In genomic region chr6:27157461-27158315, GRCh38 we compare ENCODE assay signal across 8 cellular contexts.
DNase-seq lines count a peak whose midpoint lies in the region; ATAC-seq and TF ChIP-seq lines count a peak whose summit lies in the region.

No MANE protein-coding gene starts in this region.

- peak overlapping the region; percentile 65 for H3K4me3 ChIP-seq in HEK293 (ENCODE audit: low read depth, low read length)

- CTCF ChIA-PET in HEK293 (lab: Yijun Ruan, JAX) = interaction anchor here (0.6 to 1.0 kb wide), 8 partner anchors 29 to 1544 kb away, joined by 3 to 4 read pairs (median 3); no protein-coding TSS in a partner anchor
- CTCF ChIA-PET in activated CD4-positive, alpha-beta T cell treated with anti-CD3 and anti-CD28 coated beads, Interleukin-2, amount 10 ng/mL, durations not matched to agents 7 days and 5 days (lab: Charles Lee) = interaction anchor here (0.6 to 1.0 kb wide), 4 partner anchors 30 to 632 kb away, joined by 3 to 5 read pairs (median 4); partner anchors contain the start of gene ZNF391

- no peaks in the 10 kb centered on the region for H3K9me3 Mint-ChIP-seq in activated CD4-positive, alpha-beta T cell treated with anti-CD3 and anti-CD28 coated beads, Interleukin-2, amount 10 ng/mL, durations not matched to agents 7 days and 5 days
- no peaks in the 10 kb centered on the region for H3K9me3 Mint-ChIP-seq in dendritic cell treated with granulocyte-macrophage colony-stimulating factor and Interleukin-4, amounts not matched to agents 40 ng/mL and 50 ng/mL, for 4 days

- H3K4me1 ChIP-seq in HEK293 (ENCODE audit: control insufficient read depth, insufficient read depth, low read length) = no peaks in the 10 kb centered on the region

- peak; percentile 55 for TF ChIP-seq CTCF in HEK293 (tag by site-specific recombination; IDR thresholded peaks at IDR 0.05)

- peak overlapping the region; percentile 90 for H3K27ac Mint-ChIP-seq in activated CD4-positive, alpha-beta T cell treated with anti-CD3 and anti-CD28 coated beads, Interleukin-2, amount 10 ng/mL, durations not matched to agents 7 days and 5 days
- H3K27ac Mint-ChIP-seq in dendritic cell treated with granulocyte-macrophage colony-stimulating factor and Interleukin-4, amounts not matched to agents 40 ng/mL and 50 ng/mL, for 4 days = peak overlapping the region; percentile 58

- peak overlapping the region; percentile 68 for H3K4me3 Mint-ChIP-seq in activated CD4-positive, alpha-beta T cell treated with anti-CD3 and anti-CD28 coated beads, Interleukin-2, amount 10 ng/mL, durations not matched to agents 7 days and 5 days
- H3K4me3 Mint-ChIP-seq in dendritic cell treated with granulocyte-macrophage colony-stimulating factor and Interleukin-4, amounts not matched to agents 40 ng/mL and 50 ng/mL, for 4 days = peak overlapping the region; percentile 69

- intact Hi-C loops in dendritic cell treated with granulocyte-macrophage colony-stimulating factor and Interleukin-4, amounts not matched to agents 40 ng/mL and 50 ng/mL, for 4 days (cut with micrococcal nuclease) = loop anchor here (1.0 kb wide), 1 partner anchor 30 kb away; no protein-coding TSS in a partner anchor

- H3K27ac ChIP-seq in HEK293 (ENCODE audit: extremely low read depth, low read depth, low read length) = no peak overlapping the region; the same call in 1 of the 2 replicates

- no peaks in the 10 kb centered on the region for H3K36me3 ChIP-seq in HEK293 (ENCODE audit: control insufficient read depth in 2 of 2, insufficient read depth in 1 of 2, low read length in 2 of 2)

- H3K4me1 Mint-ChIP-seq in activated CD4-positive, alpha-beta T cell treated with anti-CD3 and anti-CD28 coated beads, Interleukin-2, amount 10 ng/mL, durations not matched to agents 7 days and 5 days = peaks cover 54% of the 10 kb centered on the region
- H3K4me1 Mint-ChIP-seq in dendritic cell treated with granulocyte-macrophage colony-stimulating factor and Interleukin-4, amounts not matched to agents 40 ng/mL and 50 ng/mL, for 4 days (ENCODE audit: low read depth) = peaks cover 19% of the 10 kb centered on the region

- H3K9me3 ChIP-seq in HEK293 (ENCODE audit: control insufficient read depth, insufficient read depth, low read depth, low read length) = no peaks in the 10 kb centered on the region

- no peaks in the 10 kb centered on the region for H3K27me3 Mint-ChIP-seq in activated CD4-positive, alpha-beta T cell treated with anti-CD3 and anti-CD28 coated beads, Interleukin-2, amount 10 ng/mL, durations not matched to agents 7 days and 5 days
- H3K27me3 Mint-ChIP-seq in dendritic cell treated with granulocyte-macrophage colony-stimulating factor and Interleukin-4, amounts not matched to agents 40 ng/mL and 50 ng/mL, for 4 days = peaks cover 19% of the 10 kb centered on the region

- ATAC-seq in GM19397 (IDR thresholded peaks at IDR 0.05; ENCODE audit: unreplicated experiment) = no peak

- POLR2A ChIA-PET in HEK293 (lab: Yijun Ruan, JAX) = interaction anchor here (3.2 kb wide), 1 partner anchor 11 kb away, joined by 30 read pairs; a partner anchor contains a TSS
- POLR2A ChIA-PET in activated CD4-positive, alpha-beta T cell treated with anti-CD3 and anti-CD28 coated beads, Interleukin-2, amount 10 ng/mL, durations not matched to agents 7 days and 5 days (lab: Charles Lee) = no interaction called here

- peak; percentile 83 for DNase-seq in EL
- DNase-seq in NCI-H2227 treated with DMSO at 0.1 percent for 48 hours (lab: John Stamatoyannopoulos, UW) = peak; percentile 90
- peak; percentile 83 for DNase-seq in activated CD4-positive, alpha-beta T cell treated with anti-CD3 and anti-CD28 coated beads, Interleukin-2, amount 10 ng/mL, durations not matched to agents 7 days and 5 days
- peak; percentile 64 to 65 for DNase-seq in lung microvascular endothelial cell (ENCODE audit: low read depth in 2 of 2)
- DNase-seq in stimulated activated CD8-positive, alpha-beta memory T cell treated with anti-CD3 and anti-CD28 coated beads, Interleukin-12 subunit alpha, Interleukin-12 subunit beta, amount 100 ng/mL, for 4 hours (ENCODE audit: low read depth) = peak; percentile 59

- H3K36me3 Mint-ChIP-seq in activated CD4-positive, alpha-beta T cell treated with anti-CD3 and anti-CD28 coated beads, Interleukin-2, amount 10 ng/mL, durations not matched to agents 7 days and 5 days (ENCODE audit: low read depth) = no peaks in the 10 kb centered on the region
- no peaks in the 10 kb centered on the region for H3K36me3 Mint-ChIP-seq in dendritic cell treated with granulocyte-macrophage colony-stimulating factor and Interleukin-4, amounts not matched to agents 40 ng/mL and 50 ng/mL, for 4 days (ENCODE audit: low read depth)

TF ChIP-seq in HEK293, 187 proteins besides CTCF, POLR2A, EP300 and RAD21 (continues in another document):
- TF ChIP-seq ZNF561 (tag by site-specific recombination; IDR thresholded peaks at IDR 0.05; ENCODE audit: borderline replicate concordance) (peak; percentile 23; the same call in 1 of the 2 replicates), ZNF416 (tag by site-specific recombination; IDR thresholded peaks at IDR 0.05) (no peak), GLIS2 (tag by site-specific recombination; IDR thresholded peaks at IDR 0.05) (0 out of 2 replicates have a peak, but pooled peaks have one; percentile 31), ZNF768 (tag by site-specific recombination; IDR thresholded peaks at IDR 0.05) (no peak), ZBTB21 (tag by site-specific recombination; IDR thresholded peaks at IDR 0.05) (peak; percentile 27; the same call in 1 of the 2 replicates), GLIS1 (tag by site-specific recombination; IDR thresholded peaks at IDR 0.05) (no peak), ZNF560 (tag by site-specific recombination; IDR thresholded peaks at IDR 0.05; ENCODE audit: borderline replicate concordance) (no peak), ZNF266 (tag by site-specific recombination; IDR thresholded peaks at IDR 0.05; ENCODE audit: low read depth) (no peak), ZNF121 (tag by site-specific recombination; IDR thresholded peaks at IDR 0.05) (no peak), ZNF211 (tag by site-specific recombination; IDR thresholded peaks at IDR 0.05; ENCODE audit: low read depth) (no peak), ZNF529 (tag by site-specific recombination; IDR thresholded peaks at IDR 0.05; ENCODE audit: insufficient replicate concordance) (no peak), REPIN1 (tag by site-specific recombination; IDR thresholded peaks at IDR 0.05; ENCODE audit: low read depth) (no peak; the same call in 1 of the 2 replicates), ZNF16 (tag by site-specific recombination; IDR thresholded peaks at IDR 0.05; ENCODE audit: low read depth) (no peak), ZNF664 (tag by site-specific recombination; IDR thresholded peaks at IDR 0.05) (no peak), ZNF629 (tag by site-specific recombination; IDR thresholded peaks at IDR 0.05) (peak; percentile 80), ZBTB20 (tag by site-specific recombination; IDR thresholded peaks at IDR 0.05) (no peak), PRDM1 (tag by site-specific recombination; IDR thresholded peaks at IDR 0.05) (no peak; the same call in 1 of the 2 replicates), ZNF670 (tag by site-specific recombination; IDR thresholded peaks at IDR 0.05; ENCODE audit: low read depth) (no peak), ZFP37 (tag by site-specific recombination; IDR thresholded peaks at IDR 0.05) (peak; percentile 87; the same call in 1 of the 2 replicates), KLF17 (tag by site-specific recombination; IDR thresholded peaks at IDR 0.05) (peak; percentile 70; the same call in 1 of the 2 replicates), PATZ1 (tag by site-specific recombination; IDR thresholded peaks at IDR 0.05) (no peak; the same call in 1 of the 2 replicates), ZNF530 (tag by site-specific recombination; IDR thresholded peaks at IDR 0.05; ENCODE audit: low read depth) (no peak)
